In the genomic region with DNA sequence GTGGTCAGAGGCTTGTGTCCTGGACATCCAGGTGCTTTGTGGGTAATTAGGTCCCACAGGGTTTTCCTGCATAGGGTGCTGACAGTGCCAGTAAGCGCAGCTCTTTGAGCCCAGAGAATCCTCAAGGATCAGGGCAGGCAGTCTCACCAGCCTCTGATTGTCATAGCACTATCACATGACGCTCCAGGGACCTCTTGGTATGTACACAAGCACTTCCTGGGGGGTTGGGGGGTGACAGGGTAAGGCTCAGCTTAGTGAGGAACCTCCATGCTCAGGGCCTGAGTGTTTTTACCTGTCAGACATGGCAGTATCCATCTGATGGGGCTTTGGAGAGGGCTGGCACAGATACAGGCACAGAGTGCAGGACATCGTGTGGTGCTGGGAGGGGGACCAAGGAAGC, we compare ENCODE assay signal across 10 cellular contexts. TPM values are rescaled to one million over a fixed set of nuclear protein-coding genes. Genes with fewer than 3 reads are reported as not detected.
DNase-seq lines count a peak whose midpoint lies in the region; ATAC-seq and TF ChIP-seq lines count a peak whose summit lies in the region.
"Had no signal": no experiment of that assay in that cellular context is flagged by ENCODE, and none has a peak within 500 bp of the region (broad histone marks: within the 10 kb centered on the region; RNA-seq: fewer than 3 reads in every experiment).

No MANE protein-coding gene starts in this region.

- no peaks in the 10 kb centered on the region for H3K36me3 ChIP-seq in left ventricle myocardium inferior
- no peaks in the 10 kb centered on the region for H3K36me3 ChIP-seq in effector memory CD4-positive, alpha-beta T cell (ENCODE audit: control insufficient read depth, insufficient read depth, low read length)
- no peaks in the 10 kb centered on the region for H3K36me3 ChIP-seq in transverse colon
- H3K36me3 ChIP-seq in Caco-2 (ENCODE audit: control insufficient read depth, insufficient read depth, low read length): no peaks in the 10 kb centered on the region

- peaks cover 5% of the 10 kb centered on the region for H3K36me3 Mint-ChIP-seq in Caco-2 (ENCODE audit: insufficient read depth, unreplicated experiment)

- TF ChIP-seq EP300 in transverse colon (IDR thresholded peaks at IDR 0.05; ENCODE audit: low read depth): no peak

- TF ChIP-seq POLR2A in transverse colon (IDR thresholded peaks at IDR 0.05): no peak

- H3K4me3 ChIP-seq in left ventricle myocardium inferior: no peak overlapping the region
- H3K4me3 ChIP-seq in effector memory CD4-positive, alpha-beta T cell (ENCODE audit: insufficient read depth, low read depth, low read length, poor library complexity, severe bottlenecking): peak overlapping the region; percentile 20
- H3K4me3 ChIP-seq in transverse colon: no peak overlapping the region
- H3K4me3 ChIP-seq in Caco-2 (ENCODE audit: low read depth, low read length): no peak overlapping the region
- H3K4me3 ChIP-seq: lung had no signal

- H3K4me1 ChIP-seq in left ventricle myocardium inferior: peaks cover 64% of the 10 kb centered on the region
- peaks cover 48% of the 10 kb centered on the region for H3K4me1 ChIP-seq in effector memory CD4-positive, alpha-beta T cell (ENCODE audit: control insufficient read depth, insufficient read depth, low read length, poor library complexity, severe bottlenecking)
- H3K4me1 ChIP-seq in transverse colon: peaks cover 24 to 45% (median 29%) of the 10 kb centered on the region in 4 donors
- H3K4me1 ChIP-seq in Caco-2: peaks cover 5% of the 10 kb centered on the region

- TF ChIP-seq CTCF in left ventricle myocardium inferior (IDR thresholded peaks at IDR 0.05; ENCODE audit: borderline replicate concordance) (no peak), transverse colon (IDR thresholded peaks at IDR 0.05) (no peak), Caco-2 (IDR thresholded peaks at IDR 0.05; ENCODE audit: insufficient read depth in 1 of 2, low read depth in 1 of 2, low read length in 1 of 2, severe bottlenecking in 1 of 2, unreplicated experiment in 1 of 2) (no peak)

- DNase-seq in left ventricle myocardium inferior (no peak), left ventricle myocardium superior (no peak), transverse colon (peak; percentile 39), Right ventricle myocardium inferior (ENCODE audit: missing footprints) (no peak), dedifferentiated amniotic fluid mesenchymal stem cell (ENCODE audit: extremely low spot score) (no peak), Caco-2 (no peak)
- DNase-seq in activated CD4-positive, alpha-beta T cell treated with anti-CD3 and anti-CD28 coated beads for 4 hours: peak; percentile 33 to 47
- DNase-seq in effector memory CD4-positive, alpha-beta T cell: no peak

- POLR2A ChIA-PET in Caco-2 (lab: Charles Lee): no interaction called here

- CTCF ChIA-PET in Caco-2 (lab: Charles Lee): interaction anchor here (1.0 to 1.3 kb wide), 2 partner anchors 19 to 69 kb away, joined by 3 read pairs; no protein-coding TSS in a partner anchor

- ATAC-seq in left ventricle myocardium superior: no peak
- ATAC-seq in Right ventricle myocardium inferior: no peak

- in situ Hi-C loops in transverse colon (cut with MboI; ENCODE audit: low pct_ligation_motif_present in 1 of 4, low pct_unique_long_range_greater_than_20kb in 1 of 4, low sequenced_read_pairs in 3 of 4): no loop called here

- BruUV-seq in Caco-2 (replicated peaks; lab: Mats Ljungman, UMichigan): no TSS peak

- H3K27me3 Mint-ChIP-seq in Caco-2 (ENCODE audit: insufficient read depth, unreplicated experiment): no peaks in the 10 kb centered on the region

- peaks cover 12% of the 10 kb centered on the region for H3K4me1 Mint-ChIP-seq in Caco-2 (ENCODE audit: low read depth, unreplicated experiment)

- peak overlapping the region; percentile 8 for H3K27ac ChIP-seq in left ventricle myocardium inferior (replicated peaks)
- peak overlapping the region; percentile 58 for H3K27ac ChIP-seq in effector memory CD4-positive, alpha-beta T cell (ENCODE audit: insufficient read depth, low read length, poor library complexity, severe bottlenecking)
- H3K27ac ChIP-seq in transverse colon: peak overlapping the region; percentile 36 to 66 (median 48)
- H3K27ac ChIP-seq: epithelial cell of prostate had no signal

- H3K27ac Mint-ChIP-seq in Caco-2 (ENCODE audit: unreplicated experiment): no peak overlapping the region

- no peak overlapping the region for H3K4me3 Mint-ChIP-seq in Caco-2 (ENCODE audit: unreplicated experiment)

- no peaks in the 10 kb centered on the region for H3K9me3 Mint-ChIP-seq in Caco-2 (ENCODE audit: unreplicated experiment)

- WGBS in transverse colon (ENCODE audit: low coverage in 1 of 2), 2 donors: 54% methylated on average over 2 of the region's 3 CpGs; no CpG with 5 or more reads in 1 of the 2 donors

- H3K9me3 ChIP-seq in left ventricle myocardium inferior (replicated peaks) (no peaks in the 10 kb centered on the region), transverse colon (no peaks in the 10 kb centered on the region), Caco-2 (no peaks in the 10 kb centered on the region)
- H3K9me3 ChIP-seq in effector memory CD4-positive, alpha-beta T cell (ENCODE audit: control insufficient read depth, low read length): no peaks in the 10 kb centered on the region

- H3K27me3 ChIP-seq in left ventricle myocardium inferior (ENCODE audit: low read depth): no peaks in the 10 kb centered on the region
- H3K27me3 ChIP-seq in effector memory CD4-positive, alpha-beta T cell (replicated peaks; ENCODE audit: control insufficient read depth, insufficient read depth, low read length, poor library complexity, severe bottlenecking): no peaks in the 10 kb centered on the region
- H3K27me3 ChIP-seq in transverse colon: no peaks in the 10 kb centered on the region
- H3K27me3 ChIP-seq in Caco-2 (replicated peaks; ENCODE audit: control insufficient read depth, insufficient read depth, low read length): no peaks in the 10 kb centered on the region

- intact Hi-C loops in left ventricle myocardium inferior (cut with micrococcal nuclease): no loop called here
- intact Hi-C loops in left ventricle myocardium superior (cut with micrococcal nuclease): no loop called here
- intact Hi-C loops in transverse colon (cut with DNase I; ENCODE audit: low total_unique reads): no loop called here
- intact Hi-C loops in Right ventricle myocardium inferior (cut with DNase I): no loop called here
- intact Hi-C loops in Caco-2 (cut with micrococcal nuclease; ENCODE audit: unreplicated experiment): no loop called here

RNA-seq across cellular contexts. Expression of gene SUSD2, which starts 27.9 kb away (rescaled TPM):
- total RNA-seq in left ventricle myocardium inferior (3.2 TPM), left ventricle myocardium superior (3.3 TPM), transverse colon (10 to 100 TPM in 1 of 4 donors, 1 to 10 TPM in 2, under 1 TPM in 1; 0.37 to 67.7 (median 3.8) TPM), Right ventricle myocardium inferior (2.8 TPM), Caco-2 (2022) (7.0 and 8.6 TPM in 2 replicates)

Comparison
In these comparisons a context has a peak if more than half of its experiments do, and no peak if none do; other contexts are left out.
1. DNase-seq: peak in activated CD4-positive, alpha-beta T cell treated with anti-CD3 and anti-CD28 coated beads for 4 hours (2 of 2) and transverse colon (single experiment); none in left ventricle myocardium inferior (single experiment), left ventricle myocardium superior (single experiment), effector memory CD4-positive, alpha-beta T cell (0 of 3), Right ventricle myocardium inferior (single experiment), dedifferentiated amniotic fluid mesenchymal stem cell (single experiment) and Caco-2 (0 of 2).
2. H3K27ac ChIP-seq: peak in every context shown above with its lines; median percentile 58 in effector memory CD4-positive, alpha-beta T cell; 48 in transverse colon; 8 in left ventricle myocardium inferior.